ENCODE assay signal across 1 cellular context in the genomic region with DNA sequence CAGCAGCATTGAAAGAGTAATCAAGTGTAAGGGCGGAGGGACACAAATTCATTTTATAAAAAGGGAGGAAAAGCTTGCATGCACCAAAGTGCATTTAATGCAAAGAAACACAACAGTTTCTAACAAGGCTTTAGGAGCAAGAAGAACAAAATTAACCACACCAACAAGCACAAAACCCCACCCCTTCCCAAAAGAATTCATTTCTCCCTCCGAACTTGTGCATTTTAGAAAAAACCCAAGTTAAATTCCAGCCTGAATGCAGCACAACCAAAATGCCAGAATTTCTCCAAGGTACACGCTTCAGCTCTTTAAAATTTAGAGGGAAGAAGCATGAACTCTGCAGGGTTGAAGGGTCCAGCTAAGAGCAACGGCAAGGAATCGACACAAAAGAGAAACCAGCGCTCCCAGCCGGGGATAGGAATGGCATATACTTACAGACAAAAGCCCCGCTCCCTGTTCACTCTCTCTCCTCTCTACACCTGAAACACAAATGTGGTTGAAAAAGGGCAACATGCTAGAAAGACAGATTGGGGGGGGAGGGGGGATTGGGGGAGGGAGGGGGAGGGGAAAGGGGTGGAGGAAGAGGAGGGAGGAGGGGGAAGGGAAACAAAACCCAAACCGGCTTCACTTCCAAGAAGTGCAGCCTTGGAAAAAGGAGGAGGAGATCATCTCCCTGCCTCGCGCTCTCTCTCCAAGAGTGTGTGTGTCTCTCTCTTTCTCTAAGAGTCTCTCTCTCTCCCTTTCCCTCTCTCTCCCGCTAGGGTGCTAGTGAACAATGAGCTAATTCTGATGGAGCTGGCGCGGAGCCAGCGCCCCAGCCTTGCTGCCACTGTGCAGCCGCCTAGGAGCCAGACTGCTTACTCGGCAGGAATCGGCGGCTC.
TF ChIP-seq lines count a peak whose summit lies in the region.

A gene with protein sequence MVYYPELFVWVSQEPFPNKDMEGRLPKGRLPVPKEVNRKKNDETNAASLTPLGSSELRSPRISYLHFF (minus strand): TSS at position 494 of the 881 bp plus-strand sequence. CDS start 1,422 bp downstream, outside the sequence.

TF ChIP-seq in HepG2, 621 proteins besides CTCF, POLR2A, EP300 and RAD21 (continued from another document and continues in another):
- TF ChIP-seq, protein P1, sequence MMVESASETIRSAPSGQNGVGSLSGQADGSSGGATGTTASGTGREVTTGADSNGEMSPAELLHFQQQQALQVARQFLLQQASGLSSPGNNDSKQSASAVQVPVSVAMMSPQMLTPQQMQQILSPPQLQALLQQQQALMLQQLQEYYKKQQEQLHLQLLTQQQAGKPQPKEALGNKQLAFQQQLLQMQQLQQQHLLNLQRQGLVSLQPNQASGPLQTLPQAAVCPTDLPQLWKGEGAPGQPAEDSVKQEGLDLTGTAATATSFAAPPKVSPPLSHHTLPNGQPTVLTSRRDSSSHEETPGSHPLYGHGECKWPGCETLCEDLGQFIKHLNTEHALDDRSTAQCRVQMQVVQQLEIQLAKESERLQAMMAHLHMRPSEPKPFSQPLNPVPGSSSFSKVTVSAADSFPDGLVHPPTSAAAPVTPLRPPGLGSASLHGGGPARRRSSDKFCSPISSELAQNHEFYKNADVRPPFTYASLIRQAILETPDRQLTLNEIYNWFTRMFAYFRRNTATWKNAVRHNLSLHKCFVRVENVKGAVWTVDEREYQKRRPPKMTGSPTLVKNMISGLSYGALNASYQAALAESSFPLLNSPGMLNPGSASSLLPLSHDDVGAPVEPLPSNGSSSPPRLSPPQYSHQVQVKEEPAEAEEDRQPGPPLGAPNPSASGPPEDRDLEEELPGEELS (CRISPR knock-in tag; IDR thresholded peaks at IDR 0.05): peak; percentile 17; the same call in 1 of the 2 replicates
- 0 out of 2 replicates have a peak, but pooled peaks have one; percentile 15 for TF ChIP-seq KLF12 (CRISPR knock-in tag; IDR thresholded peaks at IDR 0.05; ENCODE audit: borderline replicate concordance)
- TF ChIP-seq, protein P2, sequence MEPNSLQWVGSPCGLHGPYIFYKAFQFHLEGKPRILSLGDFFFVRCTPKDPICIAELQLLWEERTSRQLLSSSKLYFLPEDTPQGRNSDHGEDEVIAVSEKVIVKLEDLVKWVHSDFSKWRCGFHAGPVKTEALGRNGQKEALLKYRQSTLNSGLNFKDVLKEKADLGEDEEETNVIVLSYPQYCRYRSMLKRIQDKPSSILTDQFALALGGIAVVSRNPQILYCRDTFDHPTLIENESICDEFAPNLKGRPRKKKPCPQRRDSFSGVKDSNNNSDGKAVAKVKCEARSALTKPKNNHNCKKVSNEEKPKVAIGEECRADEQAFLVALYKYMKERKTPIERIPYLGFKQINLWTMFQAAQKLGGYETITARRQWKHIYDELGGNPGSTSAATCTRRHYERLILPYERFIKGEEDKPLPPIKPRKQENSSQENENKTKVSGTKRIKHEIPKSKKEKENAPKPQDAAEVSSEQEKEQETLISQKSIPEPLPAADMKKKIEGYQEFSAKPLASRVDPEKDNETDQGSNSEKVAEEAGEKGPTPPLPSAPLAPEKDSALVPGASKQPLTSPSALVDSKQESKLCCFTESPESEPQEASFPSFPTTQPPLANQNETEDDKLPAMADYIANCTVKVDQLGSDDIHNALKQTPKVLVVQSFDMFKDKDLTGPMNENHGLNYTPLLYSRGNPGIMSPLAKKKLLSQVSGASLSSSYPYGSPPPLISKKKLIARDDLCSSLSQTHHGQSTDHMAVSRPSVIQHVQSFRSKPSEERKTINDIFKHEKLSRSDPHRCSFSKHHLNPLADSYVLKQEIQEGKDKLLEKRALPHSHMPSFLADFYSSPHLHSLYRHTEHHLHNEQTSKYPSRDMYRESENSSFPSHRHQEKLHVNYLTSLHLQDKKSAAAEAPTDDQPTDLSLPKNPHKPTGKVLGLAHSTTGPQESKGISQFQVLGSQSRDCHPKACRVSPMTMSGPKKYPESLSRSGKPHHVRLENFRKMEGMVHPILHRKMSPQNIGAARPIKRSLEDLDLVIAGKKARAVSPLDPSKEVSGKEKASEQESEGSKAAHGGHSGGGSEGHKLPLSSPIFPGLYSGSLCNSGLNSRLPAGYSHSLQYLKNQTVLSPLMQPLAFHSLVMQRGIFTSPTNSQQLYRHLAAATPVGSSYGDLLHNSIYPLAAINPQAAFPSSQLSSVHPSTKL (CRISPR knock-in tag; IDR thresholded peaks at IDR 0.05): peak; percentile 13; the same call in 1 of the 2 replicates
- peak; percentile 14; the same call in 1 of the 2 replicates for TF ChIP-seq HOXA5 (CRISPR knock-in tag; IDR thresholded peaks at IDR 0.05)
- TF ChIP-seq, protein P3, sequence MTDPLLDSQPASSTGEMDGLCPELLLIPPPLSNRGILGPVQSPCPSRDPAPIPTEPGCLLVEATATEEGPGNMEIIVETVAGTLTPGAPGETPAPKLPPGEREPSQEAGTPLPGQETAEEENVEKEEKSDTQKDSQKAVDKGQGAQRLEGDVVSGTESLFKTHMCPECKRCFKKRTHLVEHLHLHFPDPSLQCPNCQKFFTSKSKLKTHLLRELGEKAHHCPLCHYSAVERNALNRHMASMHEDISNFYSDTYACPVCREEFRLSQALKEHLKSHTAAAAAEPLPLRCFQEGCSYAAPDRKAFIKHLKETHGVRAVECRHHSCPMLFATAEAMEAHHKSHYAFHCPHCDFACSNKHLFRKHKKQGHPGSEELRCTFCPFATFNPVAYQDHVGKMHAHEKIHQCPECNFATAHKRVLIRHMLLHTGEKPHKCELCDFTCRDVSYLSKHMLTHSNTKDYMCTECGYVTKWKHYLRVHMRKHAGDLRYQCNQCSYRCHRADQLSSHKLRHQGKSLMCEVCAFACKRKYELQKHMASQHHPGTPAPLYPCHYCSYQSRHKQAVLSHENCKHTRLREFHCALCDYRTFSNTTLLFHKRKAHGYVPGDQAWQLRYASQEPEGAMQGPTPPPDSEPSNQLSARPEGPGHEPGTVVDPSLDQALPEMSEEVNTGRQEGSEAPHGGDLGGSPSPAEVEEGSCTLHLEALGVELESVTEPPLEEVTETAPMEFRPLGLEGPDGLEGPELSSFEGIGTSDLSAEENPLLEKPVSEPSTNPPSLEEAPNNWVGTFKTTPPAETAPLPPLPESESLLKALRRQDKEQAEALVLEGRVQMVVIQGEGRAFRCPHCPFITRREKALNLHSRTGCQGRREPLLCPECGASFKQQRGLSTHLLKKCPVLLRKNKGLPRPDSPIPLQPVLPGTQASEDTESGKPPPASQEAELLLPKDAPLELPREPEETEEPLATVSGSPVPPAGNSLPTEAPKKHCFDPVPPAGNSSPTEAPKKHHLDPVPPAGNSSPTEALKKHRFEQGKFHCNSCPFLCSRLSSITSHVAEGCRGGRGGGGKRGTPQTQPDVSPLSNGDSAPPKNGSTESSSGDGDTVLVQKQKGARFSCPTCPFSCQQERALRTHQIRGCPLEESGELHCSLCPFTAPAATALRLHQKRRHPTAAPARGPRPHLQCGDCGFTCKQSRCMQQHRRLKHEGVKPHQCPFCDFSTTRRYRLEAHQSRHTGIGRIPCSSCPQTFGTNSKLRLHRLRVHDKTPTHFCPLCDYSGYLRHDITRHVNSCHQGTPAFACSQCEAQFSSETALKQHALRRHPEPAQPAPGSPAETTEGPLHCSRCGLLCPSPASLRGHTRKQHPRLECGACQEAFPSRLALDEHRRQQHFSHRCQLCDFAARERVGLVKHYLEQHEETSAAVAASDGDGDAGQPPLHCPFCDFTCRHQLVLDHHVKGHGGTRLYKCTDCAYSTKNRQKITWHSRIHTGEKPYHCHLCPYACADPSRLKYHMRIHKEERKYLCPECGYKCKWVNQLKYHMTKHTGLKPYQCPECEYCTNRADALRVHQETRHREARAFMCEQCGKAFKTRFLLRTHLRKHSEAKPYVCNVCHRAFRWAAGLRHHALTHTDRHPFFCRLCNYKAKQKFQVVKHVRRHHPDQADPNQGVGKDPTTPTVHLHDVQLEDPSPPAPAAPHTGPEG (CRISPR knock-in tag; IDR thresholded peaks at IDR 0.05): 0 out of 2 replicates have a peak, but pooled peaks have one; percentile 4
- TF ChIP-seq HNRNPK (IDR thresholded peaks at IDR 0.05; ENCODE audit: low read depth, low read length, poor library complexity, severe bottlenecking): peak; percentile 98
- TF ChIP-seq, protein P4, sequence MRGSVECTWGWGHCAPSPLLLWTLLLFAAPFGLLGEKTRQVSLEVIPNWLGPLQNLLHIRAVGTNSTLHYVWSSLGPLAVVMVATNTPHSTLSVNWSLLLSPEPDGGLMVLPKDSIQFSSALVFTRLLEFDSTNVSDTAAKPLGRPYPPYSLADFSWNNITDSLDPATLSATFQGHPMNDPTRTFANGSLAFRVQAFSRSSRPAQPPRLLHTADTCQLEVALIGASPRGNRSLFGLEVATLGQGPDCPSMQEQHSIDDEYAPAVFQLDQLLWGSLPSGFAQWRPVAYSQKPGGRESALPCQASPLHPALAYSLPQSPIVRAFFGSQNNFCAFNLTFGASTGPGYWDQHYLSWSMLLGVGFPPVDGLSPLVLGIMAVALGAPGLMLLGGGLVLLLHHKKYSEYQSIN (CRISPR knock-in tag; IDR thresholded peaks at IDR 0.05; ENCODE audit: borderline replicate concordance): no peak
- TF ChIP-seq, protein P5, sequence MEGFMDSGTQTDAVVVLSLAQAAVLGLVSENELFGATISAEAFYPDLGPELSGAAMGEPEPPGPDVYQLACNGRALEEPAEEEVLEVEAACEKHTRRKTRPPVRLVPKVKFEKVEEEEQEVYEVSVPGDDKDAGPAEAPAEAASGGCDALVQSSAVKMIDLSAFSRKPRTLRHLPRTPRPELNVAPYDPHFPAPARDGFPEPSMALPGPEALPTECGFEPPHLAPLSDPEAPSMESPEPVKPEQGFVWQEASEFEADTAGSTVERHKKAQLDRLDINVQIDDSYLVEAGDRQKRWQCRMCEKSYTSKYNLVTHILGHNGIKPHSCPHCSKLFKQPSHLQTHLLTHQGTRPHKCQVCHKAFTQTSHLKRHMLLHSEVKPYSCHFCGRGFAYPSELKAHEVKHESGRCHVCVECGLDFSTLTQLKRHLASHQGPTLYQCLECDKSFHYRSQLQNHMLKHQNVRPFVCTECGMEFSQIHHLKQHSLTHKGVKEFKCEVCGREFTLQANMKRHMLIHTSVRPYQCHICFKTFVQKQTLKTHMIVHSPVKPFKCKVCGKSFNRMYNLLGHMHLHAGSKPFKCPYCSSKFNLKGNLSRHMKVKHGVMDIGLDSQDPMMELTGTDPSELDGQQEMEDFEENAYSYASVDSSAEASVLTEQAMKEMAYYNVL (CRISPR knock-in tag; IDR thresholded peaks at IDR 0.05; ENCODE audit: borderline replicate concordance): peak; percentile 66; the same call in 1 of the 2 replicates
- peak; percentile 86; the same call in 1 of the 2 replicates for TF ChIP-seq PCBP1 (IDR thresholded peaks at IDR 0.05; ENCODE audit: borderline replicate concordance, low read depth, low read length)
- TF ChIP-seq, protein P6, sequence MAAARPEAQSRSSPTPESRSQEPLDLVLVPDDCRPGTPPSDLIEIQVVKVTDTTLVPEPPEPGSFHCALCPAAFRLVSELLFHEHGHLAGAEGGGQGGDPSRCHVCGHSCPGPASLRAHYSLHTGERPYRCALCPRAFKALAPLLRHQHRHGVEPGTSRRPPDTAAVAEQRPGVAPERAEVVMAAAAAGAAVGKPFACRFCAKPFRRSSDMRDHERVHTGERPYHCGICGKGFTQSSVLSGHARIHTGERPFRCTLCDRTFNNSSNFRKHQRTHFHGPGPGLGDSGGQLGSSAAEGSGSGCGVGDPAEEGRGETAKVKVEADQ (CRISPR knock-in tag; IDR thresholded peaks at IDR 0.05; ENCODE audit: borderline replicate concordance): no peak
- TF ChIP-seq JARID2 (CRISPR knock-in tag; IDR thresholded peaks at IDR 0.05; ENCODE audit: insufficient replicate concordance): no peak
- 0 out of 2 replicates have a peak, but pooled peaks have one; percentile 1 for TF ChIP-seq HDAC2 (CRISPR knock-in tag; IDR thresholded peaks at IDR 0.05)
- peak; percentile 78 to 79 for TF ChIP-seq MAFK (conservative IDR thresholded peaks at IDR 0.05 in 1 of 2, IDR thresholded peaks at IDR 0.05 in 1 of 2; ENCODE audit: low read length in 2 of 2)
- TF ChIP-seq MAFF (IDR thresholded peaks at IDR 0.05; ENCODE audit: low read depth, low read length): peak; percentile 68; the same call in 1 of the 2 replicates
- 0 out of 2 replicates have a peak, but pooled peaks have one; percentile 11 for TF ChIP-seq ZNF431 (CRISPR knock-in tag; IDR thresholded peaks at IDR 0.05; ENCODE audit: borderline replicate concordance, low read depth)
- 0 out of 2 replicates have a peak, but pooled peaks have one; percentile 6 for TF ChIP-seq SMC3 (IDR thresholded peaks at IDR 0.05; ENCODE audit: low read length)
- TF ChIP-seq SAP130 (CRISPR knock-in tag; IDR thresholded peaks at IDR 0.05; ENCODE audit: low read depth): peak; percentile 28; the same call in 1 of the 2 replicates
- TF ChIP-seq POLR2AphosphoS5 (IDR thresholded peaks at IDR 0.05; ENCODE audit: low read depth, low read length): peak; percentile 71
- TF ChIP-seq, protein P7, sequence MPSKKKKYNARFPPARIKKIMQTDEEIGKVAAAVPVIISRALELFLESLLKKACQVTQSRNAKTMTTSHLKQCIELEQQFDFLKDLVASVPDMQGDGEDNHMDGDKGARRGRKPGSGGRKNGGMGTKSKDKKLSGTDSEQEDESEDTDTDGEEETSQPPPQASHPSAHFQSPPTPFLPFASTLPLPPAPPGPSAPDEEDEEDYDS (CRISPR knock-in tag; IDR thresholded peaks at IDR 0.05): peak; percentile 15; the same call in 1 of the 2 replicates
- TF ChIP-seq ATF7 (IDR thresholded peaks at IDR 0.05): peak; percentile 40; the same call in 1 of the 2 replicates
- no peak for TF ChIP-seq ATF7 (CRISPR knock-in tag; IDR thresholded peaks at IDR 0.05)
- TF ChIP-seq ZNF430 (CRISPR knock-in tag; IDR thresholded peaks at IDR 0.05): 0 out of 2 replicates have a peak, but pooled peaks have one; percentile 13
- 0 out of 2 replicates have a peak, but pooled peaks have one; percentile 24 for TF ChIP-seq ZC3H4 (CRISPR knock-in tag; IDR thresholded peaks at IDR 0.05; ENCODE audit: borderline replicate concordance)
- TF ChIP-seq AKAP8 (CRISPR knock-in tag; IDR thresholded peaks at IDR 0.05): peak; percentile 10; the same call in 1 of the 2 replicates
- 0 out of 2 replicates have a peak, but pooled peaks have one; percentile 9 for TF ChIP-seq ISL2 (CRISPR knock-in tag; IDR thresholded peaks at IDR 0.05)
- TF ChIP-seq, protein P8, sequence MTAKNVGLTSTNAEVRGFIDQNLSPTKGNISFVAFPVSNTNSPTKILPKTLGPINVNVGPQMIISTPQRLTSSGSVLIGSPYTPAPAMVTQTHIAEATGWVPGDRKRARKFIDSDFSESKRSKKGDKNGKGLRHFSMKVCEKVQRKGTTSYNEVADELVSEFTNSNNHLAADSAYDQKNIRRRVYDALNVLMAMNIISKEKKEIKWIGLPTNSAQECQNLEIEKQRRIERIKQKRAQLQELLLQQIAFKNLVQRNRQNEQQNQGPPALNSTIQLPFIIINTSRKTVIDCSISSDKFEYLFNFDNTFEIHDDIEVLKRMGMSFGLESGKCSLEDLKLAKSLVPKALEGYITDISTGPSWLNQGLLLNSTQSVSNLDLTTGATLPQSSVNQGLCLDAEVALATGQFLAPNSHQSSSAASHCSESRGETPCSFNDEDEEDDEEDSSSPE (CRISPR knock-in tag; IDR thresholded peaks at IDR 0.05): 0 out of 2 replicates have a peak, but pooled peaks have one; percentile 4
- peak; percentile 7; the same call in 1 of the 2 replicates for TF ChIP-seq ZMYM3 (CRISPR knock-in tag; IDR thresholded peaks at IDR 0.05)
- no peak for TF ChIP-seq LCORL (IDR thresholded peaks at IDR 0.05)
- 0 out of 2 replicates have a peak, but pooled peaks have one; percentile 3 for TF ChIP-seq LCORL (CRISPR knock-in tag; IDR thresholded peaks at IDR 0.05)
- peak; percentile 37; the same call in 1 of the 2 replicates for TF ChIP-seq KAT8 (CRISPR knock-in tag; IDR thresholded peaks at IDR 0.05)
- peak; percentile 52 for TF ChIP-seq NFIC (IDR thresholded peaks at IDR 0.05; ENCODE audit: low read length)
- TF ChIP-seq SOX13 (IDR thresholded peaks at IDR 0.05): no peak
- peak in 1 of 2 experiments; percentile 74; a peak in 2 of 4 replicates for TF ChIP-seq SOX13 (CRISPR knock-in tag; conservative IDR thresholded peaks at IDR 0.05 in 1 of 2, IDR thresholded peaks at IDR 0.05 in 1 of 2)
- TF ChIP-seq ZNF816 (CRISPR knock-in tag; IDR thresholded peaks at IDR 0.05; ENCODE audit: borderline replicate concordance): peak; percentile 5; the same call in 1 of the 2 replicates
- no peak for TF ChIP-seq ZNF253 (CRISPR knock-in tag; IDR thresholded peaks at IDR 0.05; ENCODE audit: borderline replicate concordance)
- TF ChIP-seq GATAD1 (CRISPR knock-in tag; IDR thresholded peaks at IDR 0.05): no peak
